Comparison of ENCODE assay signal across 20 cellular contexts in genomic region chr20:25418779-25419178, GRCh38. TPM values are rescaled to one million over a fixed set of nuclear protein-coding genes. Genes with fewer than 3 reads are reported as not detected.
DNase-seq lines count a peak whose midpoint lies in the region; ATAC-seq and TF ChIP-seq lines count a peak whose summit lies in the region.
"Had no signal": no experiment of that assay in that cellular context is flagged by ENCODE, and none has a peak within 500 bp of the region (broad histone marks: within the 10 kb centered on the region; RNA-seq: fewer than 3 reads in every experiment).

No MANE protein-coding gene starts in this region.

- no peak for TF ChIP-seq CTCF in choroid plexus epithelial cell (conservative IDR thresholded peaks at IDR 0.05; ENCODE audit: low read depth, low read length)
- no peak for TF ChIP-seq CTCF in hepatocyte (IDR thresholded peaks at IDR 0.05; ENCODE audit: poor library complexity)
- no peak for TF ChIP-seq CTCF in OCI-LY7 (conservative IDR thresholded peaks at IDR 0.05; ENCODE audit: low read length)

- no peak overlapping the region for H3K27ac ChIP-seq in hepatocyte
- no peak overlapping the region for H3K27ac ChIP-seq in OCI-LY7 (ENCODE audit: low read depth, low read length, poor library complexity, severe bottlenecking)
- H3K27ac ChIP-seq: brain microvascular endothelial cell, neutrophil, psoas muscle, skin epidermis, suprapubic skin had no signal

- ATAC-seq in HG02885 (IDR thresholded peaks at IDR 0.05; ENCODE audit: poor library complexity, unreplicated experiment), result peak; percentile 53
- ATAC-seq: CD8-positive, alpha-beta T cell; psoas muscle had no signal

- H3K79me2 ChIP-seq in hepatocyte, result no peaks in the 10 kb centered on the region
- H3K79me2 ChIP-seq in OCI-LY7 (ENCODE audit: insufficient read depth, low read depth, low read length), result no peaks in the 10 kb centered on the region

- H3K4me2 ChIP-seq in hepatocyte (no peak overlapping the region), OCI-LY7 (ENCODE audit: low read length) (no peak overlapping the region)

- CTCF ChIA-PET in OCI-LY7 (lab: Charles Lee; ENCODE audit: unreplicated experiment), result no interaction called here

- H3K9me3 ChIP-seq in hepatocyte (ENCODE audit: low read depth) (no peaks in the 10 kb centered on the region), OCI-LY7 (ENCODE audit: low read length) (no peaks in the 10 kb centered on the region)
- H3K9me3 ChIP-seq: neutrophil, psoas muscle, suprapubic skin had no signal

- no peak overlapping the region for H3K4me3 ChIP-seq in choroid plexus epithelial cell (ENCODE audit: low read depth, low read length)
- H3K4me3 ChIP-seq in hepatocyte, result no peak overlapping the region
- no peak overlapping the region for H3K4me3 ChIP-seq in OCI-LY7 (ENCODE audit: low read depth, low read length, poor library complexity, severe bottlenecking)
- H3K4me3 ChIP-seq: psoas muscle, skin epidermis, suprapubic skin had no signal

- WGBS in hepatocyte (ENCODE audit: low lambda C conversion rate, missing lambda C conversion rate), result 100% methylated on average over 1 of the region's 1 CpG

- H2AFZ ChIP-seq in hepatocyte (no peak overlapping the region), OCI-LY7 (ENCODE audit: low read length) (no peak overlapping the region)

- H4K20me1 ChIP-seq in hepatocyte (ENCODE audit: insufficient read depth, poor library complexity, severe bottlenecking) (no peaks in the 10 kb centered on the region), OCI-LY7 (ENCODE audit: insufficient read depth, low read length) (no peaks in the 10 kb centered on the region; the same call in 1 of the 2 replicates)

- peak; percentile 55 for DNase-seq in EL
- peak; percentile 60 for DNase-seq in choroid plexus epithelial cell (ENCODE audit: low read depth)
- DNase-seq in kidney tubule cell (ENCODE audit: low spot score), result peak; percentile 69
- no peak for DNase-seq in hepatocyte (ENCODE audit: low spot score)
- no peak for DNase-seq in OCI-LY7 (ENCODE audit: low spot score)
- DNase-seq in NCI-H1105 (lab: John Stamatoyannopoulos, UW), result no peak
- DNase-seq: activated CD4-positive, alpha-beta T cell treated with anti-CD3 and anti-CD28 coated beads, Interleukin-2, amount 50 U/mL, for 1 hour; activated effector memory CD4-positive, alpha-beta T cell treated with Interleukin-2 at 50 U/mL for 16 hours; brain microvascular endothelial cell; CD8-positive, alpha-beta T cell; DMS153; GF-D8; NCI-H1436 treated with DMSO at 0.1 percent for 48 hours; NCI-H524 treated with DMSO at 0.1 percent for 48 hours; psoas muscle; stimulated activated CD4-positive, alpha-beta T cell treated with anti-CD3 and anti-CD28 coated beads, Interleukin-1b, Interleukin-23, amount 100 ng/mL, for 48 hours had no signal

- H3K36me3 ChIP-seq in hepatocyte (replicated peaks; ENCODE audit: insufficient read depth, low read depth) (no peaks in the 10 kb centered on the region), OCI-LY7 (ENCODE audit: insufficient read depth, low read length) (peaks cover 80% of the 10 kb centered on the region)
- H3K36me3 ChIP-seq: brain microvascular endothelial cell had no signal

- H3K4me1 ChIP-seq in hepatocyte (ENCODE audit: insufficient read depth) (no peaks in the 10 kb centered on the region), OCI-LY7 (ENCODE audit: insufficient read depth, low read length, poor library complexity, severe bottlenecking) (no peaks in the 10 kb centered on the region)
- H3K4me1 ChIP-seq: psoas muscle, suprapubic skin had no signal

- POLR2A ChIA-PET in OCI-LY7 (lab: Charles Lee), result interaction anchor here (1.8 kb wide), 2 partner anchors 11 to 15 kb away, joined by 7 read pairs; partner anchors contain the start of gene GINS1

- intact Hi-C loops in OCI-LY7 (cut with micrococcal nuclease; ENCODE audit: unreplicated experiment), result no loop called here

- H3K9me2 ChIP-seq in hepatocyte (replicated peaks; ENCODE audit: insufficient read depth) (no peaks in the 10 kb centered on the region), OCI-LY7 (ENCODE audit: insufficient read depth, low read length) (no peaks in the 10 kb centered on the region)

- H3K27me3 ChIP-seq in hepatocyte, result no peaks in the 10 kb centered on the region
- H3K27me3 ChIP-seq: brain microvascular endothelial cell, neutrophil, suprapubic skin had no signal

- no TSS peak for BruUV-seq in OCI-LY7 (replicated peaks; lab: Mats Ljungman, UMichigan)

RNA-seq across cellular contexts. Expression of gene GINS1, which starts 11.3 kb away (rescaled TPM):
- total RNA-seq in hepatocyte (4.9 and 6.5 TPM in 2 replicates), OCI-LY7 (2022) (29.9 and 30.8 TPM in 2 replicates)
- polyA plus RNA-seq in hepatocyte, result 3.5 and 7.6 TPM in 2 replicates
- total RNA-seq in OCI-LY7 (2014; rRNA removed; shearing (Covaris generic)), result 22.8 and 23.0 TPM in 2 replicates

RNA-seq across cellular contexts. Expression of gene ABHD12, which starts 28.1 kb away (rescaled TPM):
- total RNA-seq in hepatocyte (63.0 and 69.5 TPM in 2 replicates), OCI-LY7 (2022) (12.0 and 12.9 TPM in 2 replicates)
- 150 and 187 TPM in 2 replicates for polyA plus RNA-seq in hepatocyte
- total RNA-seq in OCI-LY7 (2014; rRNA removed; shearing (Covaris generic)), result 5.9 and 10.6 TPM in 2 replicates

Comparison
In these comparisons a context has a peak if more than half of its experiments do, and no peak if none do; other contexts are left out.
1. DNase-seq: peak in EL (single experiment), choroid plexus epithelial cell (single experiment) and kidney tubule cell (single experiment); none in hepatocyte (single experiment), OCI-LY7 (single experiment) and NCI-H1105 (single experiment).